ENCODE assay signal across 10 cellular contexts in the genomic region with DNA sequence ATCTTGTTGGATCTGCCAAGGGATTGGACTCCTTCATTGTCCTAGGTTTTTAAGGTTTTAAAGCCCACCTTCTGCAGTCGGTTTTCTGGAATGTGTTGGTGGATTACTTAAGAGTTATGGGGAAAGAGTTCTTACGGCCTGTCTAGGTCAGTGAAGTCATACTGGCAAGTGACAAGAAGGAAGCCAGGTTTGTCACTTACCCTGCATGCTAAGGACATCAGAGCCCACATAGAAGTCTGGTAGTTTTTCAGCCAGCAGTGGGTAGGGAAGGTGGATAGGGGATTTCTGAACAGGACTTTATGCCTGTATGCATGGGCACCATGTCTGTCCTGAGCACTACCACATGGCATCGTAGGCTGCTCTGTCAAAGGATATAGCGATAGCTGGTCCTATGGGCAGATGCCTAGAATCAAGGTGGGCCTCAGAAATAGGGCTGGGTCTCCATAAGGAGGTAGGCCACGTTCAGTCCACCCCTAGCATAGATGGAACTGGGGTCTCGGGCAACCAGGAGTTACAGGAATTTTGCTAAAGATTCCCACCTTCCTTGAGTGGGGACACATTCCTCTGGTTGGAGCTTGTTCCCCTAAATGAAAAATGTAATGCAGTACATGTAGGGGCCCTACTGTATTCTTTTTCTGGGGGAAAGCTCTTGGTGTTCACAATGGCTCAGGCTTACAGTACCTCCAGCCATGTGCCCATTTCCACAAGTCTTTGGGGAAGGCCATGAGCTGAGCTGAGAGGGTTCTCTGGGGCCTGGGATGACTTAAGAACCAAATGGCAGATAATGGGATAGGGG.
DNase-seq lines count a peak whose midpoint lies in the region; ATAC-seq and TF ChIP-seq lines count a peak whose summit lies in the region.
"Had no signal": no experiment of that assay in that cellular context is flagged by ENCODE, and none has a peak within 500 bp of the region (broad histone marks: within the 10 kb centered on the region; RNA-seq: fewer than 3 reads in every experiment).

No MANE protein-coding gene starts in this region.

- peak overlapping the region; percentile 14 for H3K27ac Mint-ChIP-seq in activated naive CD4-positive, alpha-beta T cell treated with anti-CD3 and anti-CD28 coated beads, Interleukin-2, amount 10 ng/mL, durations not matched to agents 7 days and 5 days
- H3K27ac Mint-ChIP-seq in stimulated activated naive CD8-positive, alpha-beta T cell treated with anti-CD3 and anti-CD28 coated beads, Interleukin-15, amount 100 ng/mL, for 72 hours, result peak overlapping the region; percentile 82 to 90

- no peaks in the 10 kb centered on the region for H3K27me3 ChIP-seq in OCI-LY3 (ENCODE audit: low read depth, low read length)
- H3K27me3 ChIP-seq: suprapubic skin had no signal

- TF ChIP-seq CTCF in OCI-LY3 (IDR thresholded peaks at IDR 0.05; ENCODE audit: low read depth, low read length) (no peak), choroid plexus epithelial cell (conservative IDR thresholded peaks at IDR 0.05; ENCODE audit: low read depth, low read length) (no peak)

- no peak for ATAC-seq in stimulated activated naive CD8-positive, alpha-beta T cell treated with anti-CD3 and anti-CD28 coated beads, Interleukin-15, amount 100 ng/mL, for 72 hours
- no peak for ATAC-seq in GM21367 (IDR thresholded peaks at IDR 0.05; ENCODE audit: unreplicated experiment)
- ATAC-seq in HG02678 (IDR thresholded peaks at IDR 0.05; ENCODE audit: unreplicated experiment), result no peak

- CTCF ChIA-PET in activated naive CD4-positive, alpha-beta T cell treated with anti-CD3 and anti-CD28 coated beads, Interleukin-2, amount 10 ng/mL, durations not matched to agents 7 days and 5 days (lab: Charles Lee), result interaction anchor here (2.0 to 3.0 kb wide), 3 partner anchors 11 to 15 kb away, joined by 4 to 15 read pairs (median 6); no protein-coding TSS in a partner anchor

- H3K79me2 ChIP-seq in OCI-LY3 (ENCODE audit: low read length), result peaks cover 47% of the 10 kb centered on the region

- H3K9me3 ChIP-seq in OCI-LY3 (ENCODE audit: insufficient read depth, low read length), result no peaks in the 10 kb centered on the region
- H3K9me3 ChIP-seq: suprapubic skin had no signal

- peaks cover 51% of the 10 kb centered on the region for H3K4me1 Mint-ChIP-seq in activated naive CD4-positive, alpha-beta T cell treated with anti-CD3 and anti-CD28 coated beads, Interleukin-2, amount 10 ng/mL, durations not matched to agents 7 days and 5 days
- H3K4me1 Mint-ChIP-seq in stimulated activated naive CD8-positive, alpha-beta T cell treated with anti-CD3 and anti-CD28 coated beads, Interleukin-15, amount 100 ng/mL, for 72 hours, result peaks cover 75% of the 10 kb centered on the region

- no peak for DNase-seq in activated naive CD4-positive, alpha-beta T cell treated with anti-CD3 and anti-CD28 coated beads, Interleukin-2, amount 10 ng/mL, durations not matched to agents 7 days and 5 days
- DNase-seq in activated naive CD4-positive, alpha-beta T cell (lab: John Stamatoyannopoulos, UW), result no peak
- peak; percentile 47 for DNase-seq in choroid plexus epithelial cell (ENCODE audit: low read depth)
- no peak for DNase-seq in stimulated activated naive CD8-positive, alpha-beta T cell treated with anti-CD3 and anti-CD28 coated beads, Interleukin-15, amount 100 ng/mL, for 72 hours
- DNase-seq in GM19240 (ENCODE audit: insufficient read length, low spot score), result no peak
- DNase-seq: activated CD4-positive, alpha-beta T cell treated with anti-CD3 and anti-CD28 coated beads, Interleukin-2, amount 50 U/mL, for 1 hour had no signal

- peaks cover 22% of the 10 kb centered on the region for H3K4me1 ChIP-seq in OCI-LY3 (ENCODE audit: low read length)

- H3K9me3 Mint-ChIP-seq in activated naive CD4-positive, alpha-beta T cell treated with anti-CD3 and anti-CD28 coated beads, Interleukin-2, amount 10 ng/mL, durations not matched to agents 7 days and 5 days, result no peaks in the 10 kb centered on the region
- H3K9me3 Mint-ChIP-seq in stimulated activated naive CD8-positive, alpha-beta T cell treated with anti-CD3 and anti-CD28 coated beads, Interleukin-15, amount 100 ng/mL, for 72 hours, result no peaks in the 10 kb centered on the region

- peaks cover 18% of the 10 kb centered on the region for H4K20me1 ChIP-seq in OCI-LY3 (ENCODE audit: insufficient read depth, low read length)

- H3K4me3 Mint-ChIP-seq in activated naive CD4-positive, alpha-beta T cell treated with anti-CD3 and anti-CD28 coated beads, Interleukin-2, amount 10 ng/mL, durations not matched to agents 7 days and 5 days, result no peak overlapping the region
- peak overlapping the region; percentile 98 to 99 for H3K4me3 Mint-ChIP-seq in stimulated activated naive CD8-positive, alpha-beta T cell treated with anti-CD3 and anti-CD28 coated beads, Interleukin-15, amount 100 ng/mL, for 72 hours

- H2AFZ ChIP-seq in OCI-LY3 (ENCODE audit: low read depth, low read length), result no peak overlapping the region

- peaks cover 48% of the 10 kb centered on the region for H3K36me3 ChIP-seq in OCI-LY3 (replicated peaks; ENCODE audit: low read depth, low read length)

- no peak overlapping the region for H3K4me3 ChIP-seq in OCI-LY3 (ENCODE audit: low read length)
- H3K4me3 ChIP-seq in choroid plexus epithelial cell (ENCODE audit: low read depth, low read length), result peak overlapping the region; percentile 24
- H3K4me3 ChIP-seq: suprapubic skin had no signal

- H3K9ac ChIP-seq in OCI-LY3 (ENCODE audit: low read length), result no peak overlapping the region

- H3K4me2 ChIP-seq in OCI-LY3 (ENCODE audit: low read length), result peak overlapping the region; percentile 14

- H3K27ac ChIP-seq in OCI-LY3 (ENCODE audit: low read length), result no peak overlapping the region; the same call in 1 of the 2 replicates
- H3K27ac ChIP-seq: suprapubic skin had no signal

- no peaks in the 10 kb centered on the region for H3K27me3 Mint-ChIP-seq in activated naive CD4-positive, alpha-beta T cell treated with anti-CD3 and anti-CD28 coated beads, Interleukin-2, amount 10 ng/mL, durations not matched to agents 7 days and 5 days
- no peaks in the 10 kb centered on the region for H3K27me3 Mint-ChIP-seq in stimulated activated naive CD8-positive, alpha-beta T cell treated with anti-CD3 and anti-CD28 coated beads, Interleukin-15, amount 100 ng/mL, for 72 hours

- H3K36me3 Mint-ChIP-seq in activated naive CD4-positive, alpha-beta T cell treated with anti-CD3 and anti-CD28 coated beads, Interleukin-2, amount 10 ng/mL, durations not matched to agents 7 days and 5 days, result peaks cover 54% of the 10 kb centered on the region
